ENCODE assay signal across 8 cellular contexts in the genomic region with DNA sequence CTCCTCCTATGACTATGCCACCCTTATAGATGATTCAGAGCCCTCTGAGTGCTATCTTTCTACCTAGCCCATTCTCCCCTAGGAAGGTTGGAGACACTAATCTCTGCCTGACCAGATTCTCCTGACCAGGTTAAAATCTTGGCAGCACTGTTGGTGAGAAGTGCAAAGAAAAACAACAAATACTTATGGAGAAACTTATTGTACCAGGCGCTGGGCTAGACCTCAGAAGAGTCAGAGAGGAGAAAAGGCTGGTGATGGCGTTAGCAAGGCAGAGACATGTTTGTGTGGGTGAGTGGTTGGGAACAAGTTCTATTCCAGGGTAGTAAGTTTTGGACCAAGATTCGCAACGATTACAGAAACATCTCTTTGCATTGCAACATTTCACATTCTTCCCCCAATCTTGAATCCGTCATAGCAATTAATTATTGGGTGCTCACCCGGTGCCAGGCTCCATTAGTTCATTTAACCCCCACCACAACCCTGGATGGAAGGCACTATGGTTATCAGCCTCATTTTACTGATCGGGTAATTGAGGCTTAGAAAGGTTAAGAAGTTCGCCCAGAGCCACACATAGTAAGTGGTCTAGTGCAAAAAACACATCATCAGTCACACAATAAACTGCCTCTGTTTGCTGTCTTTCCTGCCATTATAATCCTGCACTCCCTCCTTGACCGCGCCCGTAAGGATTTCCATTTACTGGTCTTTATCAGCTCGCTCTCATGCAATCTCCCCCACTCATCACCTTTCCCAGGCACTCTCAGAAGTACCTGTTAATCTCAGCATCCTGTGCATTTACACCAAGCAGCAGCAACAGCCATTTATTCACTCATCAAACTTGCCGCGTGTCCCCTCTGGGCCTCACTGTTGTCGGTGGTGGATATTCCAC. TPM values are rescaled to one million over a fixed set of nuclear protein-coding genes. Genes with fewer than 3 reads are reported as not detected.
DNase-seq lines count a peak whose midpoint lies in the region; ATAC-seq and TF ChIP-seq lines count a peak whose summit lies in the region.

No MANE protein-coding gene starts in this region.

- no peak overlapping the region for H3K27ac ChIP-seq in iPS-20b (ENCODE audit: low read length)
- H3K27ac ChIP-seq in stomach smooth muscle (ENCODE audit: low read length) = peak overlapping the region; percentile 80

- POLR2A ChIA-PET in activated CD4-positive, alpha-beta T cell treated with anti-CD3 and anti-CD28 coated beads for 36 hours (lab: Charles Lee) = interaction anchor here (0.6 to 1.0 kb wide), 4 partner anchors 11 to 443 kb away, joined by 3 to 5 read pairs (median 4); no protein-coding TSS in a partner anchor
- POLR2A ChIA-PET in activated B cell treated with CpG ODN at 0.5 μM for 24 hours (lab: Charles Lee) = interaction anchor here (0.6 to 1.2 kb wide), 11 partner anchors 9 to 209 kb away, joined by 3 to 9 read pairs (median 4); a partner anchor contains a TSS

- H3K9me3 Mint-ChIP-seq in activated CD4-positive, alpha-beta T cell treated with anti-CD3 and anti-CD28 coated beads for 36 hours (ENCODE audit: low read depth) = no peaks in the 10 kb centered on the region
- no peaks in the 10 kb centered on the region for H3K9me3 Mint-ChIP-seq in activated B cell treated with CpG ODN at 0.5 μM for 24 hours

- no peak for TF ChIP-seq CTCF in activated B cell treated with CpG ODN at 0.5 μM for 24 hours (IDR thresholded peaks at IDR 0.05)

- CTCF ChIA-PET in activated CD4-positive, alpha-beta T cell treated with anti-CD3 and anti-CD28 coated beads for 36 hours (lab: Charles Lee) = interaction anchor here (0.7 to 1.0 kb wide), 3 partner anchors 11 to 60 kb away, joined by 3 to 4 read pairs (median 3); no protein-coding TSS in a partner anchor
- CTCF ChIA-PET in activated B cell treated with CpG ODN at 0.5 μM for 24 hours (lab: Charles Lee) = interaction anchor here (0.8 kb wide), 1 partner anchor 36 kb away, joined by 3 read pairs; no protein-coding TSS in a partner anchor

- DNase-seq in activated CD4-positive, alpha-beta T cell treated with anti-CD3 and anti-CD28 coated beads for 36 hours = no peak
- no peak for DNase-seq in activated CD4-positive, alpha-beta T cell treated with anti-CD3 and anti-CD28 coated beads, Interleukin-2, amount 50 U/mL, for 48 hours
- DNase-seq in activated B cell treated with CpG ODN at 0.5 μM for 24 hours (no peak), NCI-H2196 (lab: John Stamatoyannopoulos, UW; ENCODE audit: unreplicated experiment) (no peak)
- DNase-seq in stimulated activated naive CD4-positive, alpha-beta T cell (lab: John Stamatoyannopoulos, UW) = no peak
- DNase-seq in stimulated activated CD4-positive, alpha-beta T cell treated with anti-CD3 and anti-CD28 coated beads, Interleukin-2, amount 100 ng/mL, for 48 hours = no peak

- no peak for ATAC-seq in activated CD4-positive, alpha-beta T cell treated with anti-CD3 and anti-CD28 coated beads for 36 hours
- ATAC-seq in activated B cell treated with CpG ODN at 0.5 μM for 24 hours (ENCODE audit: low read depth) = no peak

- H3K4me1 ChIP-seq in iPS-20b (ENCODE audit: insufficient read depth, low read length) (peaks cover 5% of the 10 kb centered on the region), stomach smooth muscle (ENCODE audit: control insufficient read depth, insufficient read depth, low read length) (peaks cover 10% of the 10 kb centered on the region)

- peaks cover 9% of the 10 kb centered on the region; the same call in 1 of the 2 replicates for H3K27me3 ChIP-seq in iPS-20b (ENCODE audit: insufficient read depth, low read length)
- H3K27me3 ChIP-seq in stomach smooth muscle (ENCODE audit: control insufficient read depth in 1 of 2, insufficient read depth in 2 of 2, low read length in 2 of 2) = peaks cover 0 to 4% of the 10 kb centered on the region in 2 donors

- H3K4me3 ChIP-seq in iPS-20b (ENCODE audit: low read length) (no peak overlapping the region), stomach smooth muscle (ENCODE audit: low read length in 2 of 2) (peak overlapping the region in 1 of 2 donors; percentile 83)

- H3K4me1 Mint-ChIP-seq in activated CD4-positive, alpha-beta T cell treated with anti-CD3 and anti-CD28 coated beads for 36 hours = peaks cover 29% of the 10 kb centered on the region
- H3K4me1 Mint-ChIP-seq in activated B cell treated with CpG ODN at 0.5 μM for 24 hours = peaks cover 45% of the 10 kb centered on the region

- H3K36me3 ChIP-seq in iPS-20b (ENCODE audit: insufficient read depth, low read depth, low read length) (no peaks in the 10 kb centered on the region), stomach smooth muscle (ENCODE audit: control insufficient read depth in 2 of 2, insufficient read depth in 2 of 2, low read length in 2 of 2) (no peaks in the 10 kb centered on the region)

- peaks cover 5% of the 10 kb centered on the region for H3K36me3 Mint-ChIP-seq in activated CD4-positive, alpha-beta T cell treated with anti-CD3 and anti-CD28 coated beads for 36 hours (ENCODE audit: low read depth)
- H3K36me3 Mint-ChIP-seq in activated B cell treated with CpG ODN at 0.5 μM for 24 hours (ENCODE audit: low read depth) = peaks cover 14% of the 10 kb centered on the region

- intact Hi-C loops in activated CD4-positive, alpha-beta T cell treated with anti-CD3 and anti-CD28 coated beads for 36 hours (cut with DNase I, micrococcal nuclease) = loop anchor here in 1 of 2 experiments (1.0 to 2.0 kb wide), 5 partner anchors 33 to 349 kb away; a partner anchor contains a TSS
- intact Hi-C loops in activated B cell treated with CpG ODN at 0.5 μM for 24 hours (cut with micrococcal nuclease) = loop anchor here (1.0 to 10.0 kb wide), 4 partner anchors 12 to 1073 kb away; a partner anchor contains a TSS

- H3K9me3 ChIP-seq in iPS-20b (ENCODE audit: insufficient read depth, low read depth, low read length) = no peaks in the 10 kb centered on the region
- no peaks in the 10 kb centered on the region for H3K9me3 ChIP-seq in stomach smooth muscle (ENCODE audit: control insufficient read depth in 2 of 2, low read length in 2 of 2)

- peak overlapping the region; percentile 65 for H3K4me3 Mint-ChIP-seq in activated CD4-positive, alpha-beta T cell treated with anti-CD3 and anti-CD28 coated beads for 36 hours
- peak overlapping the region; percentile 81 for H3K4me3 Mint-ChIP-seq in activated B cell treated with CpG ODN at 0.5 μM for 24 hours

- peak overlapping the region; percentile 65 for H3K27ac Mint-ChIP-seq in activated CD4-positive, alpha-beta T cell treated with anti-CD3 and anti-CD28 coated beads for 36 hours
- H3K27ac Mint-ChIP-seq in activated B cell treated with CpG ODN at 0.5 μM for 24 hours = peak overlapping the region; percentile 81

- no peaks in the 10 kb centered on the region for H3K27me3 Mint-ChIP-seq in activated CD4-positive, alpha-beta T cell treated with anti-CD3 and anti-CD28 coated beads for 36 hours
- no peaks in the 10 kb centered on the region for H3K27me3 Mint-ChIP-seq in activated B cell treated with CpG ODN at 0.5 μM for 24 hours

- H3K9ac ChIP-seq in iPS-20b (ENCODE audit: low read depth, low read length) (peak overlapping the region; percentile 7; the same call in 1 of the 2 replicates), stomach smooth muscle (ENCODE audit: low read length in 2 of 2) (peak overlapping the region in 1 of 2 donors; percentile 60)

RNA-seq across cellular contexts. Expression of a gene that starts 0.7 kb away (rescaled TPM):
- 10 to 100 TPM; 26.2 to 28.4 TPM for total RNA-seq in activated CD4-positive, alpha-beta T cell treated with anti-CD3 and anti-CD28 coated beads for 36 hours
- total RNA-seq in activated B cell treated with CpG ODN at 0.5 μM for 24 hours = 104 and 113 TPM in 2 replicates
